8 cellular contexts compared by ENCODE assay signal in genomic region chrX:136953867-136954787, GRCh38.
DNase-seq lines count a peak whose midpoint lies in the region; ATAC-seq and TF ChIP-seq lines count a peak whose summit lies in the region.

No MANE protein-coding gene starts in this region.

- H4K8ac ChIP-seq in neuronal stem cell (ENCODE audit: low read depth, low read length) = no peak overlapping the region

- H3K9ac ChIP-seq in neuronal stem cell (ENCODE audit: low read depth, low read length, poor library complexity) = no peak overlapping the region

- no peaks in the 10 kb centered on the region for H3K27me3 ChIP-seq in esophagus squamous epithelium
- H3K27me3 ChIP-seq in neuronal stem cell (ENCODE audit: control insufficient read depth in 3 of 3, insufficient read depth in 3 of 3, low read depth in 1 of 3, low read length in 3 of 3) = no peaks in the 10 kb centered on the region
- H3K27me3 ChIP-seq in upper lobe of left lung = no peaks in the 10 kb centered on the region

- no peak overlapping the region for H2BK12ac ChIP-seq in neuronal stem cell (ENCODE audit: low read length)

- H4K91ac ChIP-seq in neuronal stem cell (ENCODE audit: low read depth, low read length, poor library complexity) = no peak overlapping the region

- H3K23ac ChIP-seq in neuronal stem cell (ENCODE audit: low read depth, low read length, poor library complexity) = no peak overlapping the region

- H3K4me3 ChIP-seq in esophagus squamous epithelium (no peak overlapping the region), neuronal stem cell (ENCODE audit: low read length in 2 of 2) (no peak overlapping the region), upper lobe of left lung (no peak overlapping the region)

- no peak overlapping the region for H3K4ac ChIP-seq in neuronal stem cell (ENCODE audit: low read length)

- H3K4me2 ChIP-seq in neuronal stem cell (ENCODE audit: insufficient read depth, low read length, poor library complexity, severe bottlenecking) = no peak overlapping the region

- H2AK5ac ChIP-seq in neuronal stem cell (ENCODE audit: low read depth, low read length) = no peak overlapping the region

- intact Hi-C loops in esophagus squamous epithelium (cut with DNase I) = loop anchor here (10.0 kb wide), 1 partner anchor 241 kb away; no protein-coding TSS in a partner anchor

- no peak overlapping the region for H3K18ac ChIP-seq in neuronal stem cell (ENCODE audit: low read length)

- no peak overlapping the region for H2BK120ac ChIP-seq in neuronal stem cell (ENCODE audit: low read depth, low read length)

- TF ChIP-seq POLR2A in esophagus squamous epithelium (IDR thresholded peaks at IDR 0.05) = no peak
- TF ChIP-seq POLR2A in upper lobe of left lung (IDR thresholded peaks at IDR 0.05) = no peak

- DNase-seq in DMS153 (lab: John Stamatoyannopoulos, UW) (peak; percentile 57), HK-2 (ENCODE audit: unreplicated experiment) (peak; percentile 50), NOMO-1 treated with DMSO at 0.1 percent for 48 hours (lab: John Stamatoyannopoulos, UW; ENCODE audit: unreplicated experiment) (peak; percentile 66), esophagus squamous epithelium (lab: John Stamatoyannopoulos, UW) (peak; percentile 1), neuronal stem cell (ENCODE audit: low spot score) (peak; percentile 45), upper lobe of left lung (peak in 1 of 2 donors; percentile 65)
- peak; percentile 45 for DNase-seq in activated CD8-positive, alpha-beta memory T cell treated with anti-CD3 and anti-CD28 coated beads, Interleukin-2, amount 50 U/mL, for 4 hours

- TF ChIP-seq CTCF in esophagus squamous epithelium (IDR thresholded peaks at IDR 0.05) (peak in 5 of 6 experiments; percentile 23 to 49 (median 39)), upper lobe of left lung (IDR thresholded peaks at IDR 0.05) (peak in 4 of 6 experiments; percentile 21 to 51 (median 30))

- no peak for TF ChIP-seq EP300 in upper lobe of left lung (IDR thresholded peaks at IDR 0.05)

- peak; percentile 99 for ATAC-seq in GM21381 (IDR thresholded peaks at IDR 0.05; ENCODE audit: unreplicated experiment)
- ATAC-seq in upper lobe of left lung (ENCODE audit: low FRiP score in 2 of 2) = peak; percentile 80 to 81

- 64% methylated on average over 17 to 24 of the region's 26 CpGs for WGBS in esophagus squamous epithelium, 2 donors
- no CpG with 5 or more reads among the region's 26 CpGs for WGBS in neuronal stem cell (ENCODE audit: extremely low coverage in 2 of 2, insufficient read length in 2 of 2, insufficient replicate concordance in 1 of 2), 2 donors
- 59 to 61% methylated on average over 22 to 26 of the region's 26 CpGs for WGBS in upper lobe of left lung, 2 donors

- peaks cover 2% of the 10 kb centered on the region for H3K79me1 ChIP-seq in neuronal stem cell (ENCODE audit: low read depth, low read length)

- H3K9me3 ChIP-seq in esophagus squamous epithelium (no peaks in the 10 kb centered on the region), neuronal stem cell (replicated peaks in 1 of 2; ENCODE audit: control insufficient read depth in 2 of 2, insufficient read depth in 1 of 2, low read depth in 1 of 2, low read length in 2 of 2) (no peaks in the 10 kb centered on the region), upper lobe of left lung (no peaks in the 10 kb centered on the region)

- no peak overlapping the region for H2AFZ ChIP-seq in neuronal stem cell (ENCODE audit: low read length)

- no peak overlapping the region for H2BK15ac ChIP-seq in neuronal stem cell (ENCODE audit: low read length)

- H3K27ac ChIP-seq in esophagus squamous epithelium (no peak overlapping the region), neuronal stem cell (replicated peaks; ENCODE audit: low read length) (no peak overlapping the region), upper lobe of left lung (no peak overlapping the region)

- no peak overlapping the region for H2BK5ac ChIP-seq in neuronal stem cell (ENCODE audit: low read length)

- H3K14ac ChIP-seq in neuronal stem cell (ENCODE audit: low read length) = no peak overlapping the region

- peaks cover 0 to 5% (median 0%) of the 10 kb centered on the region in 3 donors for H3K4me1 ChIP-seq in esophagus squamous epithelium
- no peaks in the 10 kb centered on the region for H3K4me1 ChIP-seq in neuronal stem cell (ENCODE audit: control insufficient read depth in 2 of 2, insufficient read depth in 1 of 2, low read depth in 1 of 2, low read length in 2 of 2)
- H3K4me1 ChIP-seq in upper lobe of left lung = no peaks in the 10 kb centered on the region

- H3K36me3 ChIP-seq in esophagus squamous epithelium (no peaks in the 10 kb centered on the region), neuronal stem cell (replicated peaks in 1 of 2; ENCODE audit: control insufficient read depth in 2 of 2, insufficient read depth in 2 of 2, low read length in 2 of 2) (no peaks in the 10 kb centered on the region), upper lobe of left lung (no peaks in the 10 kb centered on the region)
